16 cellular contexts compared by ENCODE assay signal in genomic region chr2:30437809-30438548, GRCh38.
"Had no signal": no experiment of that assay in that cellular context is flagged by ENCODE, and none has a peak within 500 bp of the region (broad histone marks: within the 10 kb centered on the region; RNA-seq: fewer than 3 reads in every experiment).

No MANE protein-coding gene starts in this region.

- H3K27me3 ChIP-seq: thyroid gland, vagina had no signal

- H3K4me3 ChIP-seq: lung, prostate gland, thyroid gland, vagina had no signal

- H3K9me3 ChIP-seq: prostate gland, thyroid gland, vagina had no signal

- H3K27ac ChIP-seq: prostate gland, vagina, VCaP had no signal

- DNase-seq: activated CD4-positive, alpha-beta T cell treated with anti-CD3 and anti-CD28 coated beads for 4 hours; activated CD8-positive, alpha-beta memory T cell treated with anti-CD3 and anti-CD28 coated beads, Interleukin-2, amount 50 U/mL, for 4 hours; activated naive CD4-positive, alpha-beta T cell; central memory CD4-positive, alpha-beta T cell; effector memory CD8-positive, alpha-beta T cell; hippocampal formation; naive thymus-derived CD8-positive, alpha-beta T cell; occipital lobe; stimulated activated CD4-positive, alpha-beta T cell treated with anti-CD3 and anti-CD28 coated beads, Interleukin-2, amount 100 ng/mL, for 24 hours; stimulated activated naive CD4-positive, alpha-beta T cell treated with Interleukin-2 at 50 U/mL for 16 hours; thyroid gland had no signal

- H3K36me3 ChIP-seq: prostate gland, thyroid gland, vagina had no signal

- H3K4me1 ChIP-seq: prostate gland, vagina had no signal

- ATAC-seq: naive thymus-derived CD8-positive, alpha-beta T cell; sciatic nerve had no signal
